15 cellular contexts compared by ENCODE assay signal in genomic region chr4:84379881-84380618, GRCh38.
DNase-seq lines count a peak whose midpoint lies in the region; ATAC-seq and TF ChIP-seq lines count a peak whose summit lies in the region.
"Had no signal": no experiment of that assay in that cellular context is flagged by ENCODE, and none has a peak within 500 bp of the region (broad histone marks: within the 10 kb centered on the region; RNA-seq: fewer than 3 reads in every experiment).

No MANE protein-coding gene starts in this region.

- no peaks in the 10 kb centered on the region for H3K9me3 Mint-ChIP-seq in activated CD4-positive, alpha-beta memory T cell treated with anti-CD3 and anti-CD28 coated beads for 36 hours
- no peaks in the 10 kb centered on the region for H3K9me3 Mint-ChIP-seq in chondrocyte (ENCODE audit: low read depth)
- peaks cover 3% of the 10 kb centered on the region for H3K9me3 Mint-ChIP-seq in natural killer cell treated with Interleukin-12 subunit alpha and Interleukin-12 subunit beta and Interleukin-15 and Interleukin-18, amount 100 ng/mL, for 72 hours
- H3K9me3 Mint-ChIP-seq: memory B cell had no signal

- H3K4me3 Mint-ChIP-seq in activated CD4-positive, alpha-beta memory T cell treated with anti-CD3 and anti-CD28 coated beads for 36 hours, result no peak overlapping the region
- no peak overlapping the region for H3K4me3 Mint-ChIP-seq in chondrocyte (ENCODE audit: unreplicated experiment)
- H3K4me3 Mint-ChIP-seq in natural killer cell treated with Interleukin-12 subunit alpha and Interleukin-12 subunit beta and Interleukin-15 and Interleukin-18, amount 100 ng/mL, for 72 hours, result no peak overlapping the region
- H3K4me3 Mint-ChIP-seq: memory B cell had no signal

- H3K36me3 Mint-ChIP-seq in activated CD4-positive, alpha-beta memory T cell treated with anti-CD3 and anti-CD28 coated beads for 36 hours, result no peaks in the 10 kb centered on the region
- no peaks in the 10 kb centered on the region for H3K36me3 Mint-ChIP-seq in chondrocyte (ENCODE audit: low read depth)
- no peaks in the 10 kb centered on the region for H3K36me3 Mint-ChIP-seq in natural killer cell treated with Interleukin-12 subunit alpha and Interleukin-12 subunit beta and Interleukin-15 and Interleukin-18, amount 100 ng/mL, for 72 hours
- H3K36me3 Mint-ChIP-seq: memory B cell had no signal

- DNase-seq in ELR (ENCODE audit: low read depth) (peak; percentile 69), NCI-H460 (ENCODE audit: extremely low read depth, low read depth) (peak; percentile 52), renal cortical epithelial cell (ENCODE audit: low read depth) (peak; percentile 98), chondrocyte (ENCODE audit: low spot score) (no peak), SKM-1 (lab: John Stamatoyannopoulos, UW; ENCODE audit: unreplicated experiment) (no peak)
- no peak for DNase-seq in activated CD4-positive, alpha-beta memory T cell treated with anti-CD3 and anti-CD28 coated beads for 36 hours
- no peak for DNase-seq in natural killer cell treated with Interleukin-12 subunit alpha and Interleukin-12 subunit beta and Interleukin-15 and Interleukin-18, amount 100 ng/mL, for 72 hours (ENCODE audit: low spot score)
- DNase-seq: hypothalamus, stomach had no signal

- POLR2A ChIA-PET in activated CD4-positive, alpha-beta memory T cell treated with anti-CD3 and anti-CD28 coated beads for 36 hours (lab: Charles Lee), result no interaction called here

- intact Hi-C loops in activated CD4-positive, alpha-beta memory T cell treated with anti-CD3 and anti-CD28 coated beads for 36 hours (cut with micrococcal nuclease), result no loop called here

- H3K27ac Mint-ChIP-seq in activated CD4-positive, alpha-beta memory T cell treated with anti-CD3 and anti-CD28 coated beads for 36 hours, result no peak overlapping the region
- no peak overlapping the region for H3K27ac Mint-ChIP-seq in chondrocyte (ENCODE audit: unreplicated experiment)
- no peak overlapping the region for H3K27ac Mint-ChIP-seq in natural killer cell treated with Interleukin-12 subunit alpha and Interleukin-12 subunit beta and Interleukin-15 and Interleukin-18, amount 100 ng/mL, for 72 hours
- H3K27ac Mint-ChIP-seq: memory B cell, progenitor cell of endocrine pancreas had no signal

- no peaks in the 10 kb centered on the region for H3K4me1 Mint-ChIP-seq in activated CD4-positive, alpha-beta memory T cell treated with anti-CD3 and anti-CD28 coated beads for 36 hours (ENCODE audit: low read depth)
- H3K4me1 Mint-ChIP-seq in chondrocyte (ENCODE audit: low read depth), result no peaks in the 10 kb centered on the region
- H3K4me1 Mint-ChIP-seq in natural killer cell treated with Interleukin-12 subunit alpha and Interleukin-12 subunit beta and Interleukin-15 and Interleukin-18, amount 100 ng/mL, for 72 hours (ENCODE audit: low read depth in 2 of 2), result no peaks in the 10 kb centered on the region
- H3K4me1 Mint-ChIP-seq: memory B cell had no signal

- TF ChIP-seq CTCF in chondrocyte (IDR thresholded peaks at IDR 0.05), result no peak

- CTCF ChIA-PET in activated CD4-positive, alpha-beta memory T cell treated with anti-CD3 and anti-CD28 coated beads for 36 hours (lab: Charles Lee), result no interaction called here

- H3K27me3 Mint-ChIP-seq in activated CD4-positive, alpha-beta memory T cell treated with anti-CD3 and anti-CD28 coated beads for 36 hours, result peaks cover 7% of the 10 kb centered on the region
- H3K27me3 Mint-ChIP-seq in chondrocyte (ENCODE audit: low read depth), result peaks cover 16% of the 10 kb centered on the region
- H3K27me3 Mint-ChIP-seq in natural killer cell treated with Interleukin-12 subunit alpha and Interleukin-12 subunit beta and Interleukin-15 and Interleukin-18, amount 100 ng/mL, for 72 hours, result no peaks in the 10 kb centered on the region

- ATAC-seq in esophagus mucosa, result peak; percentile 42
- ATAC-seq in natural killer cell treated with Interleukin-12 subunit alpha and Interleukin-12 subunit beta and Interleukin-15 and Interleukin-18, amount 100 ng/mL, for 72 hours, result no peak
- ATAC-seq: GM12878, K562, Panc1 had no signal

Comparison
In these comparisons a context has a peak if more than half of its experiments do, and no peak if none do; other contexts are left out.
1. DNase-seq: peak in ELR (single experiment), NCI-H460 (single experiment) and renal cortical epithelial cell (single experiment); none in activated CD4-positive, alpha-beta memory T cell treated with anti-CD3 and anti-CD28 coated beads for 36 hours (single experiment), chondrocyte (single experiment), natural killer cell treated with Interleukin-12 subunit alpha and Interleukin-12 subunit beta and Interleukin-15 and Interleukin-18, amount 100 ng/mL, for 72 hours (single experiment) and SKM-1 (single experiment).